Comparison of ENCODE assay signal across 15 cellular contexts in the genomic region with DNA sequence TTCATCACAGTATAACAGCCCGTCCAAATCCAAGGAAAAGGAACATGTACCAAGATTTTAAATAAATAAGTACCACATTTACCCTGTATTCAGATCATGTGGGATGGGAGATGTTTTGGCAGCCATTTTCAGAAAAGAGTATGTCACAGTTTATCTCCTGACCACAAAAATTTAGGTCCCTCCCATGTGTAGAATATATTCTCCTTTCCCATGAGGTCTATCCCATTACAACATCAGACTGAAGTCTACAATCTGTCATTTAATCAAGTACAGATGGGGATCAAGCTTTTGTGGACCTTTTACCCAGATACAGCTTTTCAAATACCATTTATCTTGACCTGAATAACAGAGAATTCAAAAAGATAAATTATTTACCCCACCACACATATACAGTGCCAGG.
"Had no signal": no experiment of that assay in that cellular context is flagged by ENCODE, and none has a peak within 500 bp of the region (broad histone marks: within the 10 kb centered on the region; RNA-seq: fewer than 3 reads in every experiment).

No MANE protein-coding gene starts in this region.

- ATAC-seq: activated T-helper 17 cell treated with anti-CD3 and anti-CD28 coated beads, Interleukin-2, amount 50 U/mL, for 72 hours; effector memory CD8-positive, alpha-beta T cell; gastrocnemius medialis; pancreas had no signal

- H3K4me3 ChIP-seq: gastrocnemius medialis, hepatocyte, lung, pancreas, testis had no signal

- H3K36me3 ChIP-seq: gastrocnemius medialis, pancreas had no signal

- H3K4me1 ChIP-seq: gastrocnemius medialis, pancreas, testis had no signal

- H3K4me2 ChIP-seq: hepatocyte had no signal

- DNase-seq: activated CD4-positive, alpha-beta T cell treated with anti-CD3 and anti-CD28 coated beads, Interleukin-2, amount 50 U/mL, for 1 hour; activated naive CD4-positive, alpha-beta T cell treated with anti-CD3 and anti-CD28 coated beads for 36 hours; activated T-cell treated with anti-CD3 and anti-CD28 coated beads for 4 hours; central memory CD4-positive, alpha-beta T cell; effector memory CD8-positive, alpha-beta T cell; gastrocnemius medialis; kidney glomerular epithelial cell; naive B cell; pancreas; stimulated activated CD4-positive, alpha-beta T cell treated with anti-CD3 and anti-CD28 coated beads, Interleukin-15, amount 100 ng/mL, for 24 hours; stimulated activated CD4-positive, alpha-beta T cell treated with anti-CD3 and anti-CD28 coated beads, Interleukin-4, amount 100 ng/mL, for 24 hours; testis had no signal

- H3K9me3 ChIP-seq: gastrocnemius medialis, pancreas, testis had no signal

- H3K27ac ChIP-seq: gastrocnemius medialis, hepatocyte, pancreas, testis had no signal

- H2AFZ ChIP-seq: hepatocyte had no signal

- H3K27me3 ChIP-seq: gastrocnemius medialis, hepatocyte, pancreas, testis had no signal

- H3K79me2 ChIP-seq: hepatocyte had no signal
